ENCODE assay signal across 7 cellular contexts in the genomic region with DNA sequence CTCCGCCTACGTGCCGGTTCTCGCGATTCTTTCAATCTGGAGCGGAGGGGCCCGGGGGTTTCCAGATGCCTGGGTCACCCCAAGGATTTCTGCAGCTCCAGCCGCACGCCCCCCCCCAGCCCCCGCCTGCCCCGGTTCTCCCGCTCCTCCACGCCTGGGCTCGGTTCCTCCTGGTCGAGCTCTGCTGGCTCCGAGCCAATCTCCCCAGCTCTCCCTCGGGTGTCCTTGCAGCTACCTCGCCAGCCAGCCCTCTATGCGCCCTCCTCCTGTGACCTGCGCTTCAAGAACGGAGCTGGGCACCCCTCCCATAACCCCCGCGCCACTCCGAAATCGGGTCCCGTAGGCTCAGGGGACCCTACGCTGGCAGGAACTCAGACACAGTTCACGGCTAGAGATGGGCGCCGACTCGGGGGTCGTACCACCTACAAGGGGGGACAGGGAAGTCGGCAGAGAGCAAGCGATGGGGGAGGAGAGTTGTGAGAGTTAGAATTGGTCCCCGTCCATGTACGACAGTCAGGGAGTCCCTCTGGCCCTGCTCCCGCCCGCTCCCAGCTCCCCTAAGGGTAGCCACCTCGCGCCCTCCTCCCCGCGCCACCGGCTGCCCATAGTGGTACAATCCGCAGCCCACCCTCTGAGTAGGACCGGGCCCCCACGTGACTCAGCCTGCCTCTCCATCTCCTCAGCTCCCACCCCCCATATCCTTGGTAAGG. TPM values are rescaled to one million over a fixed set of nuclear protein-coding genes. Genes with fewer than 3 reads are reported as not detected.
DNase-seq lines count a peak whose midpoint lies in the region; ATAC-seq, FAIRE-seq and TF ChIP-seq lines count a peak whose summit lies in the region.

No MANE protein-coding gene starts in this region.

- H3K4me1 ChIP-seq in NT2/D1 (ENCODE audit: insufficient read depth, insufficient read length), result peaks cover 9% of the 10 kb centered on the region
- peaks cover 33% of the 10 kb centered on the region for H3K4me1 ChIP-seq in GM12878 (ENCODE audit: control insufficient read depth, insufficient read depth, low read length)

- H3K79me2 ChIP-seq in GM12878 (ENCODE audit: control insufficient read depth, insufficient read depth, low read length), result peaks cover 6% of the 10 kb centered on the region

- H3K27ac ChIP-seq in GM12878 (ENCODE audit: control insufficient read depth, insufficient read depth), result peak overlapping the region; percentile 46; the same call in 1 of the 2 replicates

- CTCF ChIA-PET in GM12878 (lab: Yijun Ruan, JAX), result interaction anchor here (0.7 to 2.8 kb wide), 8 partner anchors 14 to 247 kb away, joined by 3 to 20 read pairs (median 3); a partner anchor contains a TSS

- H3K9me3 ChIP-seq in NT2/D1 (ENCODE audit: insufficient read depth, low read length) (no peaks in the 10 kb centered on the region), GM12878 (replicated peaks; ENCODE audit: control insufficient read depth, insufficient read depth, low read length) (no peaks in the 10 kb centered on the region)

- SMC1A ChIA-PET in GM12878 (lab: Charles Lee; ENCODE audit: uncharacterized antibody, unreplicated experiment), result interaction anchor here (0.9 to 1.9 kb wide), 8 partner anchors 12 to 119 kb away, joined by 3 to 8 read pairs (median 4); a partner anchor contains a TSS

- H3K27me3 ChIP-seq in NT2/D1 (ENCODE audit: insufficient read depth, insufficient read length), result peaks cover 60% of the 10 kb centered on the region
- H3K27me3 ChIP-seq in GM12878 (replicated peaks in 1 of 2; ENCODE audit: control insufficient read depth in 2 of 2, insufficient read depth in 2 of 2, low read length in 1 of 2), result peaks cover 0 to 4% of the 10 kb centered on the region in 2 experiments; a peak in 2 of 4 replicates

- H2AFZ ChIP-seq in GM12878 (ENCODE audit: control insufficient read depth, low read depth, low read length), result peak overlapping the region; percentile 82

- H3K36me3 ChIP-seq in NT2/D1 (ENCODE audit: insufficient read depth, insufficient read length, low read length) (no peaks in the 10 kb centered on the region), GM12878 (ENCODE audit: control insufficient read depth in 2 of 2, insufficient read depth in 2 of 2, low read length in 1 of 2) (no peaks in the 10 kb centered on the region)

- peak overlapping the region; percentile 93 for H3K9ac ChIP-seq in NT2/D1 (ENCODE audit: insufficient read length, low read depth)
- H3K9ac ChIP-seq in GM12878 (ENCODE audit: control insufficient read depth, insufficient read depth, low read length), result peak overlapping the region; percentile 77

- 1% methylated on average over 33 of the region's 46 CpGs for WGBS in GM12878 (ENCODE audit: insufficient coverage, insufficient replicate concordance, low lambda C conversion rate, missing lambda C conversion rate)

- peak; percentile 54; the same call in 1 of the 2 replicates for TF ChIP-seq POLR2A in GM12878 (IDR thresholded peaks at IDR 0.05; ENCODE audit: low read depth, low read length)

- ATAC-seq in GM12878, result peak; percentile 9

- H3K4me3 ChIP-seq in NT2/D1 (ENCODE audit: insufficient read length, low read depth), result peak overlapping the region; percentile 81
- H3K4me3 ChIP-seq in GM12878, result peak overlapping the region; percentile 97

- DNase-seq in GM19239 (ENCODE audit: insufficient read length, low spot score), result no peak
- no peak for DNase-seq in NT2/D1 (ENCODE audit: low read depth, low spot score)
- no peak for DNase-seq in GM12878 (ENCODE audit: low read depth, low spot score)
- DNase-seq in iPS-NIHi7 (ENCODE audit: extremely low spot score), result peak; percentile 67
- DNase-seq in stimulated activated CD4-positive, alpha-beta T cell treated with anti-CD3 and anti-CD28 coated beads, Interleukin-2, amount 100 ng/mL, for 4 hours (ENCODE audit: low read depth), result peak; percentile 22
- DNase-seq in Kasumi-1 (lab: John Stamatoyannopoulos, UW), result no peak
- DNase-seq in NOMO-1 treated with dmso at 0.1 percent for 144 hours (lab: John Stamatoyannopoulos, UW; ENCODE audit: unreplicated experiment), result no peak

- no peak for TF ChIP-seq CTCF in GM12878 (IDR thresholded peaks at IDR 0.05 in 2 of 3, conservative IDR thresholded peaks at IDR 0.05 in 1 of 3; ENCODE audit: control insufficient read depth in 2 of 3, extremely low read depth in 1 of 3, insufficient read depth in 1 of 3, low read depth in 3 of 3, low read length in 3 of 3)

- intact Hi-C loops in GM12878 (cut with micrococcal nuclease; ENCODE audit: unreplicated experiment), result no loop called here

- peak overlapping the region; percentile 91 for H3K4me2 ChIP-seq in GM12878 (ENCODE audit: control insufficient read depth, insufficient read depth)

- FAIRE-seq in GM19239 (lab: Jason Lieb, UNC) (peak; percentile 87), GM12878 (lab: Jason Lieb, UNC) (peak; percentile 68)

- RAD21 ChIA-PET in GM12878 (lab: Charles Lee; ENCODE audit: unreplicated experiment), result interaction anchor here (0.7 to 2.5 kb wide), 9 partner anchors 15 to 120 kb away, joined by 3 to 12 read pairs (median 3); a partner anchor contains a TSS

- no peak for TF ChIP-seq RAD21 in GM12878 (IDR thresholded peaks at IDR 0.05; ENCODE audit: insufficient read depth, low read depth, low read length)

- in situ Hi-C loops in GM12878 (cut with MboI), result no loop called here

- no peak; a peak in 1 of 4 replicates for TF ChIP-seq EP300 in GM12878 (IDR thresholded peaks at IDR 0.05; ENCODE audit: borderline replicate concordance in 1 of 2, control insufficient read depth in 1 of 2, low read depth in 2 of 2, low read length in 2 of 2)

- H4K20me1 ChIP-seq in GM12878 (ENCODE audit: control insufficient read depth, insufficient read depth), result no peaks in the 10 kb centered on the region

- POLR2A ChIA-PET in GM12878 (lab: Charles Lee), result interaction anchor here (0.7 to 8.2 kb wide), 12 partner anchors 8 to 144 kb away, joined by 3 to 63 read pairs (median 4); a partner anchor contains a TSS

- no TSS peak for BruUV-seq in GM12878 (replicated peaks; lab: Mats Ljungman, UMichigan)

RNA-seq across cellular contexts. Expression of a gene that starts 1.0 kb away (rescaled TPM):
- 23.7 and 26.4 TPM in 2 replicates for total RNA-seq in GM12878 (2013; cell fraction: nucleolus; rRNA removed)
- 2.3 and 3.0 TPM in 2 replicates for total RNA-seq in GM12878 (2014; rRNA removed)
- 1.8 and 2.4 TPM in 2 replicates for total RNA-seq in GM12878 (2014; rRNA removed; fragmentation: Illumina TruSeq; extraction: Trizol)
- total RNA-seq in GM12878 (2021), result 3.0 TPM in 2 replicates
- 13.9 TPM for polyA plus RNA-seq in GM12878 (2011; ENCODE audit: low read depth)
- polyA plus RNA-seq in GM12878 (2011; rRNA removed), result 15.6 and 21.1 TPM in 2 replicates
- polyA plus RNA-seq in GM12878 (2011; cell fraction: cytosol; rRNA removed), result 14.9 and 20.2 TPM in 2 replicates
- 42.8 and 79.1 TPM in 2 replicates for polyA plus RNA-seq in GM12878 (2011; cell fraction: nucleus; rRNA removed)
- polyA plus RNA-seq in GM12878 (2012), result 18.4 and 22.6 TPM in 2 replicates
- polyA plus RNA-seq in GM12878 (2014; fragmentation: Illumina TruSeq; extraction: Trizol), result 3.5 and 4.1 TPM in 2 replicates
- polyA plus RNA-seq in GM12878 (2014; fragmentation: Nextera tagmentation; extraction: Ambion mirVana), result 1 to 10 TPM in 1 of 2 experiments, under 1 TPM in 1; 0.69 to 1.3 TPM
- polyA plus RNA-seq in GM12878 (2014; rRNA removed), result 2.3 and 2.8 TPM in 2 replicates
- polyA plus RNA-seq in GM12878 (2016; fragmentation: Nextera tagmentation; extraction: Ambion mirVana), result 1 to 10 TPM in 1 of 2 experiments, under 1 TPM in 1; 0.97 to 1.8 TPM
- polyA minus RNA-seq in GM12878 (2011; rRNA and poly(A)+ RNA removed), result 6.2 and 10.5 TPM in 2 replicates
- 3.7 and 3.8 TPM in 2 replicates for polyA minus RNA-seq in GM12878 (2011; cell fraction: cytosol; rRNA and poly(A)+ RNA removed)
- 6.6 and 6.9 TPM in 2 replicates for polyA minus RNA-seq in GM12878 (2011; cell fraction: nucleus; rRNA and poly(A)+ RNA removed)

RNA-seq across cellular contexts. Expression of a gene that starts 4.6 kb away (rescaled TPM):
- total RNA-seq in GM12878 (2013; cell fraction: nucleolus; rRNA removed), result 8.8 and 10.3 TPM in 2 replicates
- 10.8 and 12.0 TPM in 2 replicates for total RNA-seq in GM12878 (2014; rRNA removed)
- 12.8 and 12.9 TPM in 2 replicates for total RNA-seq in GM12878 (2014; rRNA removed; fragmentation: Illumina TruSeq; extraction: Trizol)
- total RNA-seq in GM12878 (2021), result 5.8 and 7.4 TPM in 2 replicates
- 5.9 TPM for polyA plus RNA-seq in GM12878 (2011; ENCODE audit: low read depth)
- 9.1 and 11.0 TPM in 2 replicates for polyA plus RNA-seq in GM12878 (2011; rRNA removed)
- 20.4 and 24.7 TPM in 2 replicates for polyA plus RNA-seq in GM12878 (2011; cell fraction: cytosol; rRNA removed)
- 9.5 and 9.7 TPM in 2 replicates for polyA plus RNA-seq in GM12878 (2011; cell fraction: nucleus; rRNA removed)
- 10.9 and 11.6 TPM in 2 replicates for polyA plus RNA-seq in GM12878 (2012)
- polyA plus RNA-seq in GM12878 (2014; fragmentation: Illumina TruSeq; extraction: Trizol), result 12.2 and 14.4 TPM in 2 replicates
- polyA plus RNA-seq in GM12878 (2014; fragmentation: Nextera tagmentation; extraction: Ambion mirVana), result 10 to 100 TPM; 13.2 to 14.8 TPM
- 10.6 and 11.6 TPM in 2 replicates for polyA plus RNA-seq in GM12878 (2014; rRNA removed)
- 10 to 100 TPM in 1 of 2 experiments, 1 to 10 TPM in 1; 8.5 to 10.7 TPM for polyA plus RNA-seq in GM12878 (2016; fragmentation: Nextera tagmentation; extraction: Ambion mirVana)
- 7.5 and 13.9 TPM in 2 replicates for polyA minus RNA-seq in GM12878 (2011; rRNA and poly(A)+ RNA removed)
- polyA minus RNA-seq in GM12878 (2011; cell fraction: cytosol; rRNA and poly(A)+ RNA removed), result 2.1 and 4.1 TPM in 2 replicates
- polyA minus RNA-seq in GM12878 (2011; cell fraction: nucleus; rRNA and poly(A)+ RNA removed), result 3.0 and 4.3 TPM in 2 replicates

RNA-seq across cellular contexts. Expression of a gene that starts 5.0 kb away (rescaled TPM):
- total RNA-seq in GM12878 (2013; cell fraction: nucleolus; rRNA removed), result 16.1 and 20.0 TPM in 2 replicates
- 14.0 and 14.8 TPM in 2 replicates for total RNA-seq in GM12878 (2014; rRNA removed)
- 4.2 and 5.1 TPM in 2 replicates for total RNA-seq in GM12878 (2014; rRNA removed; fragmentation: Illumina TruSeq; extraction: Trizol)
- 13.9 and 14.4 TPM in 2 replicates for total RNA-seq in GM12878 (2021)
- 3.1 TPM for polyA plus RNA-seq in GM12878 (2011; ENCODE audit: low read depth)
- 2.6 and 6.5 TPM in 2 replicates for polyA plus RNA-seq in GM12878 (2011; rRNA removed)
- polyA plus RNA-seq in GM12878 (2011; cell fraction: cytosol; rRNA removed), result 9.6 and 11.9 TPM in 2 replicates
- polyA plus RNA-seq in GM12878 (2011; cell fraction: nucleus; rRNA removed), result 18.4 and 19.8 TPM in 2 replicates
- 8.1 and 10.8 TPM in 2 replicates for polyA plus RNA-seq in GM12878 (2012)
- 1.9 and 4.5 TPM in 2 replicates for polyA plus RNA-seq in GM12878 (2014; fragmentation: Illumina TruSeq; extraction: Trizol)
- under 1 TPM in 1 of 2 experiments, not detected in 1; 0.04 TPM for polyA plus RNA-seq in GM12878 (2014; fragmentation: Nextera tagmentation; extraction: Ambion mirVana)
- polyA plus RNA-seq in GM12878 (2014; rRNA removed), result 10.5 and 11.1 TPM in 2 replicates
- polyA plus RNA-seq in GM12878 (2016; fragmentation: Nextera tagmentation; extraction: Ambion mirVana), result 10 to 100 TPM; 11.3 to 12.8 TPM
- 8.1 and 14.0 TPM in 2 replicates for polyA minus RNA-seq in GM12878 (2011; rRNA and poly(A)+ RNA removed)
- polyA minus RNA-seq in GM12878 (2011; cell fraction: cytosol; rRNA and poly(A)+ RNA removed), result 3.4 and 4.7 TPM in 2 replicates
- 16.3 and 18.7 TPM in 2 replicates for polyA minus RNA-seq in GM12878 (2011; cell fraction: nucleus; rRNA and poly(A)+ RNA removed)

RNA-seq across cellular contexts. Expression of a gene that starts 11.6 kb away (rescaled TPM):
- total RNA-seq in GM12878 (2013; cell fraction: nucleolus; rRNA removed), result not detected in 2 replicates
- not detected in 2 replicates for total RNA-seq in GM12878 (2014; rRNA removed)
- total RNA-seq in GM12878 (2014; rRNA removed; fragmentation: Illumina TruSeq; extraction: Trizol), result not detected in 2 replicates
- total RNA-seq in GM12878 (2021), result not detected in 2 replicates
- not detected for polyA plus RNA-seq in GM12878 (2011; ENCODE audit: low read depth)
- not detected in 2 replicates for polyA plus RNA-seq in GM12878 (2011; rRNA removed)
- not detected in 2 replicates for polyA plus RNA-seq in GM12878 (2011; cell fraction: cytosol; rRNA removed)
- not detected in 2 replicates for polyA plus RNA-seq in GM12878 (2011; cell fraction: nucleus; rRNA removed)
- not detected in 2 replicates for polyA plus RNA-seq in GM12878 (2012)
- polyA plus RNA-seq in GM12878 (2014; fragmentation: Illumina TruSeq; extraction: Trizol), result not detected in 2 replicates
- polyA plus RNA-seq in GM12878 (2014; fragmentation: Nextera tagmentation; extraction: Ambion mirVana), result not detected
- polyA plus RNA-seq in GM12878 (2014; rRNA removed), result not detected in 2 replicates
- polyA plus RNA-seq in GM12878 (2016; fragmentation: Nextera tagmentation; extraction: Ambion mirVana), result not detected
- polyA minus RNA-seq in GM12878 (2011; rRNA and poly(A)+ RNA removed), result not detected in 2 replicates
- polyA minus RNA-seq in GM12878 (2011; cell fraction: cytosol; rRNA and poly(A)+ RNA removed), result not detected in 2 replicates
- polyA minus RNA-seq in GM12878 (2011; cell fraction: nucleus; rRNA and poly(A)+ RNA removed), result not detected in 2 replicates

RNA-seq across cellular contexts. Expression of a gene that starts 14.9 kb away (rescaled TPM):
- not detected in 2 replicates for total RNA-seq in GM12878 (2013; cell fraction: nucleolus; rRNA removed)
- total RNA-seq in GM12878 (2014; rRNA removed) (not detected in 2 replicates), GM12878 (2014; rRNA removed; fragmentation: Illumina TruSeq; extraction: Trizol) (not detected in 2 replicates), GM12878 (2021) (not detected in 2 replicates)
- polyA plus RNA-seq in GM12878 (2011; ENCODE audit: low read depth), result not detected
- polyA plus RNA-seq in GM12878 (2011; rRNA removed) (not detected in 2 replicates), GM12878 (2014; fragmentation: Illumina TruSeq; extraction: Trizol) (not detected in 2 replicates), GM12878 (2014; fragmentation: Nextera tagmentation; extraction: Ambion mirVana) (not detected), GM12878 (2014; rRNA removed) (not detected in 2 replicates), GM12878 (2016; fragmentation: Nextera tagmentation; extraction: Ambion mirVana) (not detected)
- polyA plus RNA-seq in GM12878 (2011; cell fraction: cytosol; rRNA removed), result not detected in 2 replicates
- not detected in 2 replicates for polyA plus RNA-seq in GM12878 (2011; cell fraction: nucleus; rRNA removed)
- polyA plus RNA-seq in GM12878 (2012), result not detected in 2 replicates
- polyA minus RNA-seq in GM12878 (2011; rRNA and poly(A)+ RNA removed), result not detected in 2 replicates
- polyA minus RNA-seq in GM12878 (2011; cell fraction: cytosol; rRNA and poly(A)+ RNA removed), result not detected in 2 replicates
- not detected in 2 replicates for polyA minus RNA-seq in GM12878 (2011; cell fraction: nucleus; rRNA and poly(A)+ RNA removed)

Comparison
In these comparisons a context has a peak if more than half of its experiments do, and no peak if none do; other contexts are left out.
1. DNase-seq: peak in iPS-NIHi7 (single experiment) and stimulated activated CD4-positive, alpha-beta T cell treated with anti-CD3 and anti-CD28 coated beads, Interleukin-2, amount 100 ng/mL, for 4 hours (single experiment); none in GM19239 (single experiment), NT2/D1 (single experiment), GM12878 (single experiment), Kasumi-1 (0 of 2) and NOMO-1 treated with dmso at 0.1 percent for 144 hours (single experiment).